ENCODE assay signal across 9 cellular contexts in genomic region chr1:181112071-181112929, GRCh38. TPM values are rescaled to one million over a fixed set of nuclear protein-coding genes. Genes with fewer than 3 reads are reported as not detected.
DNase-seq lines count a peak whose midpoint lies in the region; ATAC-seq, FAIRE-seq and TF ChIP-seq lines count a peak whose summit lies in the region.
"Had no signal": no experiment of that assay in that cellular context is flagged by ENCODE, and none has a peak within 500 bp of the region (broad histone marks: within the 10 kb centered on the region; RNA-seq: fewer than 3 reads in every experiment).

No MANE protein-coding gene starts in this region.

- no peaks in the 10 kb centered on the region for H3K36me3 Mint-ChIP-seq in nephron progenitor cell (ENCODE audit: low read depth)

- H3K27ac Mint-ChIP-seq in nephron progenitor cell, result peak overlapping the region; percentile 97

- no peaks in the 10 kb centered on the region for H3K36me3 ChIP-seq in endothelial cell of umbilical vein (ENCODE audit: control insufficient read depth in 2 of 2, extremely low read depth in 1 of 2, insufficient read depth in 2 of 2, low read length in 2 of 2)

- peak; percentile 96 for FAIRE-seq in endothelial cell of umbilical vein (lab: Jason Lieb, UNC)
- FAIRE-seq: colon had no signal

- H3K79me2 ChIP-seq in endothelial cell of umbilical vein (ENCODE audit: control insufficient read depth, insufficient read depth, low read length), result no peaks in the 10 kb centered on the region

- H3K4me1 Mint-ChIP-seq in nephron progenitor cell, result peaks cover 81% of the 10 kb centered on the region

- POLR2A ChIA-PET in endothelial cell of umbilical vein (lab: Charles Lee), result interaction anchor here (0.7 to 1.3 kb wide), 2 partner anchors 10 to 22 kb away, joined by 3 to 6 read pairs; no protein-coding TSS in a partner anchor

- no peak overlapping the region for H3K27ac ChIP-seq in endothelial cell of umbilical vein (ENCODE audit: insufficient read depth, low read depth, low read length)

- peak; percentile 72 for DNase-seq in CD1c-positive myeloid dendritic cell (ENCODE audit: extremely low spot score)
- peak; percentile 92 for DNase-seq in NCI-H460 (ENCODE audit: extremely low read depth, low read depth)
- DNase-seq in endothelial cell of umbilical vein (ENCODE audit: low read depth, low spot score), result peak; percentile 87
- no peak for DNase-seq in nephron progenitor cell
- no peak for DNase-seq in activated effector memory CD4-positive, alpha-beta T cell treated with Interleukin-2 at 50 U/mL for 16 hours
- DNase-seq in hippocampal formation (lab: John Stamatoyannopoulos, UW), result no peak

- no peaks in the 10 kb centered on the region for H3K27me3 ChIP-seq in endothelial cell of umbilical vein (ENCODE audit: control insufficient read depth in 2 of 2, insufficient read depth in 2 of 2, low read length in 2 of 2)

- H2AFZ ChIP-seq in endothelial cell of umbilical vein (ENCODE audit: low read depth, low read length), result no peak overlapping the region

- H3K4me2 ChIP-seq in endothelial cell of umbilical vein (ENCODE audit: insufficient read depth, low read length), result peak overlapping the region; percentile 16

- CTCF ChIA-PET in endothelial cell of umbilical vein (lab: Charles Lee), result interaction anchor here (1.1 to 2.4 kb wide), 7 partner anchors 15 to 74 kb away, joined by 3 to 7 read pairs (median 4); no protein-coding TSS in a partner anchor

- peaks cover 23% of the 10 kb centered on the region for H3K4me1 ChIP-seq in endothelial cell of umbilical vein (ENCODE audit: control insufficient read depth, extremely low read depth, insufficient read depth, low read length)

- no peak overlapping the region for H3K4me3 ChIP-seq in endothelial cell of umbilical vein (replicated peaks in 1 of 3; ENCODE audit: insufficient read depth in 1 of 3, low read depth in 1 of 3, low read length in 3 of 3)

- no peaks in the 10 kb centered on the region for H3K27me3 Mint-ChIP-seq in nephron progenitor cell (ENCODE audit: low read depth, poor library complexity)

- no peak for ATAC-seq in GM18867 (IDR thresholded peaks at IDR 0.05; ENCODE audit: unreplicated experiment)
- ATAC-seq in HG02938 (IDR thresholded peaks at IDR 0.05; ENCODE audit: unreplicated experiment), result no peak

- H3K9me3 ChIP-seq in endothelial cell of umbilical vein (replicated peaks; ENCODE audit: control insufficient read depth, insufficient read depth, low read length), result no peaks in the 10 kb centered on the region

- no peaks in the 10 kb centered on the region for H3K9me3 Mint-ChIP-seq in nephron progenitor cell

- no peaks in the 10 kb centered on the region for H4K20me1 ChIP-seq in endothelial cell of umbilical vein (replicated peaks; ENCODE audit: control insufficient read depth, extremely low read depth, insufficient read depth, low read length)

- dilution Hi-C loops in endothelial cell of umbilical vein (cut with MboI; ENCODE audit: extremely low pct_ligation_motif_present, low sequenced_read_pairs), result no loop called here

- no peak overlapping the region for H3K9ac ChIP-seq in endothelial cell of umbilical vein (replicated peaks; ENCODE audit: extremely low read depth, insufficient read depth, low read length)

- no peak for TF ChIP-seq POLR2A in endothelial cell of umbilical vein (IDR thresholded peaks at IDR 0.05; ENCODE audit: low read depth, low read length)

- H3K4me3 Mint-ChIP-seq in nephron progenitor cell, result no peak overlapping the region

- no peak for TF ChIP-seq CTCF in endothelial cell of umbilical vein (IDR thresholded peaks at IDR 0.05; ENCODE audit: extremely low read depth in 1 of 2, insufficient read depth in 1 of 2, low read depth in 1 of 2, low read length in 2 of 2)
- TF ChIP-seq CTCF in nephron progenitor cell (IDR thresholded peaks at IDR 0.05), result no peak

- H3K9me1 ChIP-seq in endothelial cell of umbilical vein (replicated peaks; ENCODE audit: control insufficient read depth, extremely low read depth, insufficient read depth, low read length), result no peaks in the 10 kb centered on the region

- no TSS peak for BruUV-seq in endothelial cell of umbilical vein (replicated peaks; lab: Mats Ljungman, UMichigan)

- intact Hi-C loops in endothelial cell of umbilical vein (cut with micrococcal nuclease), result loop anchor here (1.0 kb wide), 2 partner anchors 22 to 23 kb away; no protein-coding TSS in a partner anchor

TF ChIP-seq in endothelial cell of umbilical vein, 7 proteins besides CTCF, POLR2A, EP300 and RAD21:
- TF ChIP-seq FOS (IDR thresholded peaks at IDR 0.05; ENCODE audit: borderline replicate concordance, insufficient read depth, low read length) (peak; percentile 86), POLR2AphosphoS5 (IDR thresholded peaks at IDR 0.05; ENCODE audit: insufficient read depth, low read depth, low read length) (peak; percentile 65), MYC (IDR thresholded peaks at IDR 0.05; ENCODE audit: low read depth, low read length) (no peak), JUN (IDR thresholded peaks at IDR 0.05; ENCODE audit: borderline replicate concordance, insufficient read depth, insufficient read length, low read depth) (peak; percentile 57), GATA2 (IDR thresholded peaks at IDR 0.05; ENCODE audit: insufficient read depth, insufficient read length, low read depth, low read length) (no peak), EZH2 (IDR thresholded peaks at IDR 0.05; ENCODE audit: borderline replicate concordance, low read depth, low read length, severe bottlenecking) (no peak)
- TF ChIP-seq, protein P1, sequence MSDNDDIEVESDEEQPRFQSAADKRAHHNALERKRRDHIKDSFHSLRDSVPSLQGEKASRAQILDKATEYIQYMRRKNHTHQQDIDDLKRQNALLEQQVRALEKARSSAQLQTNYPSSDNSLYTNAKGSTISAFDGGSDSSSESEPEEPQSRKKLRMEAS (IDR thresholded peaks at IDR 0.05; ENCODE audit: insufficient read depth, insufficient read length), result no peak

RNA-seq across cellular contexts. Expression of gene IER5, which starts 23.8 kb away (rescaled TPM):
- 29.6 and 35.8 TPM in 2 replicates for total RNA-seq in NCI-H460 (2014; rRNA removed; shearing (Covaris generic))
- polyA plus RNA-seq in NCI-H460 (2014; cell fraction: nucleus; rRNA removed), result 25.4 and 26.6 TPM in 2 replicates
- total RNA-seq in endothelial cell of umbilical vein, result 14.4 and 14.9 TPM in 2 replicates
- polyA plus RNA-seq in endothelial cell of umbilical vein, result 5.0 and 6.6 TPM in 2 replicates
- polyA plus RNA-seq in endothelial cell of umbilical vein (2011; cell fraction: cytosol; rRNA removed), result 4.1 and 4.9 TPM in 2 replicates
- 4.7 and 5.1 TPM in 2 replicates for polyA plus RNA-seq in endothelial cell of umbilical vein (2011; cell fraction: nucleus; rRNA removed)
- 9.1 and 9.2 TPM in 2 replicates for polyA plus RNA-seq in endothelial cell of umbilical vein (2012)
- polyA minus RNA-seq in endothelial cell of umbilical vein, result 5.8 and 6.9 TPM in 2 replicates
- polyA minus RNA-seq in endothelial cell of umbilical vein (2011; cell fraction: cytosol; rRNA and poly(A)+ RNA removed), result 9.5 TPM
- polyA minus RNA-seq in endothelial cell of umbilical vein (2011; cell fraction: nucleus; rRNA and poly(A)+ RNA removed), result 4.0 and 6.2 TPM in 2 replicates

Comparison
In these comparisons a context has a peak if more than half of its experiments do, and no peak if none do; other contexts are left out.
1. DNase-seq: peak in CD1c-positive myeloid dendritic cell (single experiment), NCI-H460 (single experiment) and endothelial cell of umbilical vein (single experiment); none in nephron progenitor cell (single experiment), activated effector memory CD4-positive, alpha-beta T cell treated with Interleukin-2 at 50 U/mL for 16 hours (single experiment) and hippocampal formation (0 of 2).